In the genomic region with DNA sequence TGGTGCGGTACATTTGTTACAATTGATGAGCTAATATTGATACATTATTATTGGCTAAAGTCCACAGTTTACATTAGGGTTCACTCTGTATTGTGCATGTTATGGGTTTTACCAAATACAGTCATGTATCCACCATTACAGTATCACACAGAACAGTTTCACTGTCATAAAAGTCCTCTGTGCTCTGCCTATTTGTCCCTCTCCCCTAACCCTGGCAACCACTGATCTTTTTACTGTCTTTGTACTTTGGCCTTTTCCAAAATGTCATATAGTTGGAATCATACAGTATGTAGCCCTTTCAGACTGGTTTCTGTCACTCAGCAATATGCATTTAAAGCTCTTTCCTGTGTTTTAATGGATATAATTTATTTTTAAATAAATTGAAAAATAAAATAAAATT, we compare ENCODE assay signal across 36 cellular contexts.
"Had no signal": no experiment of that assay in that cellular context is flagged by ENCODE, and none has a peak within 500 bp of the region (broad histone marks: within the 10 kb centered on the region; RNA-seq: fewer than 3 reads in every experiment).

No MANE protein-coding gene starts in this region.

- H3K27me3 Mint-ChIP-seq: activated CD4-positive, alpha-beta T cell treated with anti-CD3 and anti-CD28 coated beads, Interleukin-2, amount 10 ng/mL, durations not matched to agents 24 days and 14 days; activated CD8-positive, alpha-beta T cell treated with anti-CD3 and anti-CD28 coated beads for 36 hours; activated naive CD4-positive, alpha-beta T cell treated with anti-CD3 and anti-CD28 coated beads, Interleukin-2, amount 50 U/mL, for 24 hours; activated naive CD8-positive, alpha-beta T cell treated with anti-CD3 and anti-CD28 coated beads, Interleukin-2, amount 10 ng/mL, durations not matched to agents 7 days and 5 days; activated T-cell treated with anti-CD3 and anti-CD28 coated beads, Interleukin-2, amount 50 U/mL, for 24 hours had no signal

- H3K9me3 ChIP-seq: ascending aorta, body of pancreas, breast epithelium, MG63, Peyer's patch had no signal

- DNase-seq: activated CD4-positive, alpha-beta T cell treated with anti-CD3 and anti-CD28 coated beads for 1 hour; activated CD4-positive, alpha-beta T cell treated with anti-CD3 and anti-CD28 coated beads, Interleukin-2, amount 10 ng/mL, durations not matched to agents 24 days and 14 days; activated CD4-positive, alpha-beta T cell treated with anti-CD3 and anti-CD28 coated beads, Interleukin-2, amount 50 U/mL, for 4 hours; activated CD4-positive, CD25-positive, alpha-beta regulatory T cell; activated CD8-positive, alpha-beta T cell treated with anti-CD3 and anti-CD28 coated beads for 36 hours; activated gamma-delta T cell; activated naive CD4-positive, alpha-beta T cell treated with Interleukin-2 at 50 U/mL for 16 hours; activated naive CD8-positive, alpha-beta T cell treated with anti-CD3 and anti-CD28 coated beads, Interleukin-2, amount 10 ng/mL, durations not matched to agents 7 days and 5 days; activated T-cell treated with anti-CD3 and anti-CD28 coated beads, Interleukin-2, amount 50 U/mL, for 24 hours; amygdala; body of pancreas; Kasumi-1; KG1; MG63; MV-4-11; NCI-H1092; NCI-H146; NCI-H187; NCI-H2029 treated with DMSO at 0.1 percent for 48 hours; NCI-H2107; NCI-H2171; NCI-H510A; NCI-H526; NCI-H748 treated with DMSO at 0.1 percent for 48 hours; NK-92 treated with Interleukin-12 subunit alpha and Interleukin-12 subunit beta, amount 100 ng/mL, for 24 hours; PC-3; Peyer's patch; RPMI8226; SW 1271; T-helper 1 cell; T-helper 2 cell; T-helper 9 cell had no signal

- ATAC-seq: activated CD8-positive, alpha-beta T cell treated with anti-CD3 and anti-CD28 coated beads for 36 hours; body of pancreas; PC-3 had no signal

- H3K27ac Mint-ChIP-seq: activated CD4-positive, alpha-beta T cell treated with anti-CD3 and anti-CD28 coated beads, Interleukin-2, amount 10 ng/mL, durations not matched to agents 24 days and 14 days; activated CD8-positive, alpha-beta T cell treated with anti-CD3 and anti-CD28 coated beads for 36 hours; activated naive CD4-positive, alpha-beta T cell treated with anti-CD3 and anti-CD28 coated beads, Interleukin-2, amount 50 U/mL, for 24 hours; activated naive CD8-positive, alpha-beta T cell treated with anti-CD3 and anti-CD28 coated beads, Interleukin-2, amount 10 ng/mL, durations not matched to agents 7 days and 5 days; activated T-cell treated with anti-CD3 and anti-CD28 coated beads, Interleukin-2, amount 50 U/mL, for 24 hours; activated T-helper 2 cell treated with anti-CD3 and anti-CD28 coated beads, Interferon-gamma antibody, Interleukin-2, Interleukin-4, amounts not matched to agents 10 μg/mL and 5 μg/mL and 100 μg/mL, durations not matched to agents 14 hours and 24 hours and 36 hours had no signal

- H3K36me3 ChIP-seq: ascending aorta, breast epithelium, MG63, Peyer's patch had no signal

- H3K4me3 ChIP-seq: ascending aorta, body of pancreas, breast epithelium, MG63, Peyer's patch had no signal

- H3K4me3 Mint-ChIP-seq: activated CD4-positive, alpha-beta T cell treated with anti-CD3 and anti-CD28 coated beads, Interleukin-2, amount 10 ng/mL, durations not matched to agents 24 days and 14 days; activated CD8-positive, alpha-beta T cell treated with anti-CD3 and anti-CD28 coated beads for 36 hours; activated naive CD4-positive, alpha-beta T cell treated with anti-CD3 and anti-CD28 coated beads, Interleukin-2, amount 50 U/mL, for 24 hours; activated naive CD8-positive, alpha-beta T cell treated with anti-CD3 and anti-CD28 coated beads, Interleukin-2, amount 10 ng/mL, durations not matched to agents 7 days and 5 days; activated T-cell treated with anti-CD3 and anti-CD28 coated beads, Interleukin-2, amount 50 U/mL, for 24 hours had no signal

- H3K27ac ChIP-seq: body of pancreas, breast epithelium, Peyer's patch had no signal

- H3K36me3 Mint-ChIP-seq: activated naive CD4-positive, alpha-beta T cell treated with anti-CD3 and anti-CD28 coated beads, Interleukin-2, amount 50 U/mL, for 24 hours; activated naive CD8-positive, alpha-beta T cell treated with anti-CD3 and anti-CD28 coated beads, Interleukin-2, amount 10 ng/mL, durations not matched to agents 7 days and 5 days had no signal

- H3K9me3 Mint-ChIP-seq: activated CD4-positive, alpha-beta T cell treated with anti-CD3 and anti-CD28 coated beads, Interleukin-2, amount 10 ng/mL, durations not matched to agents 24 days and 14 days; activated CD8-positive, alpha-beta T cell treated with anti-CD3 and anti-CD28 coated beads for 36 hours; activated naive CD4-positive, alpha-beta T cell treated with anti-CD3 and anti-CD28 coated beads, Interleukin-2, amount 50 U/mL, for 24 hours; activated naive CD8-positive, alpha-beta T cell treated with anti-CD3 and anti-CD28 coated beads, Interleukin-2, amount 10 ng/mL, durations not matched to agents 7 days and 5 days; activated T-cell treated with anti-CD3 and anti-CD28 coated beads, Interleukin-2, amount 50 U/mL, for 24 hours; activated T-helper 2 cell treated with anti-CD3 and anti-CD28 coated beads, Interferon-gamma antibody, Interleukin-2, Interleukin-4, amounts not matched to agents 10 μg/mL and 5 μg/mL and 100 μg/mL, durations not matched to agents 14 hours and 24 hours and 36 hours had no signal

- H3K4me1 ChIP-seq: body of pancreas, Peyer's patch had no signal

- H3K4me1 Mint-ChIP-seq: activated CD4-positive, alpha-beta T cell treated with anti-CD3 and anti-CD28 coated beads, Interleukin-2, amount 10 ng/mL, durations not matched to agents 24 days and 14 days; activated naive CD4-positive, alpha-beta T cell treated with anti-CD3 and anti-CD28 coated beads, Interleukin-2, amount 50 U/mL, for 24 hours had no signal

- H3K27me3 ChIP-seq: ascending aorta, body of pancreas, breast epithelium, MG63, Peyer's patch had no signal
